In the genomic region with DNA sequence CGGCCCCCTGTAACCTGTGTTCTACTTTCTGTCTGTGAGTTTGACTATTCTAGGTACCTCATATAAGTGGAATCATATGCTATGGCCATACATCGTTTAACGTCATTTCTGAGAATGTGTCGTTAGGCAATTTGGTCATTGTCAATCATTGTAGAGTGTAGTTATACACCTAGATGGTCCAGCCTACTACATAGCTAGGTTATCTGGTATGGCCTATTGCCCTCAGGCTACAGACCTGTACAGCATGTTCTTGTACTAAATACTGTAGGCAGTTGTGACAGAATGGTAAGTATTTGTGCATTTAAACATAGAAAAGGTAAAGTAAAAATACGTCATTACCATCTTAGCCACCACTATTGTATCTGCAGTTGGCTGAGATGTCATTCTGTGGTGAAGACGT, we compare ENCODE assay signal across 7 cellular contexts. TPM values are rescaled to one million over a fixed set of nuclear protein-coding genes. Genes with fewer than 3 reads are reported as not detected.
"Had no signal": no experiment of that assay in that cellular context is flagged by ENCODE, and none has a peak within 500 bp of the region (broad histone marks: within the 10 kb centered on the region; RNA-seq: fewer than 3 reads in every experiment).

No MANE protein-coding gene starts in this region.

- H3K4me3 ChIP-seq: K562 had no signal

- DNase-seq: IMR-90, KBM-7, KG1 had no signal

- FAIRE-seq: HepG2, K562 had no signal

- H3K27ac ChIP-seq: HL-60 had no signal

RNA-seq across cellular contexts. Expression of a gene that starts 35.2 kb away (rescaled TPM):
- total RNA-seq: IMR-90 had no signal
- polyA plus RNA-seq: IgD-negative memory B cell had no signal
